2 cellular contexts compared by ENCODE assay signal in the genomic region with DNA sequence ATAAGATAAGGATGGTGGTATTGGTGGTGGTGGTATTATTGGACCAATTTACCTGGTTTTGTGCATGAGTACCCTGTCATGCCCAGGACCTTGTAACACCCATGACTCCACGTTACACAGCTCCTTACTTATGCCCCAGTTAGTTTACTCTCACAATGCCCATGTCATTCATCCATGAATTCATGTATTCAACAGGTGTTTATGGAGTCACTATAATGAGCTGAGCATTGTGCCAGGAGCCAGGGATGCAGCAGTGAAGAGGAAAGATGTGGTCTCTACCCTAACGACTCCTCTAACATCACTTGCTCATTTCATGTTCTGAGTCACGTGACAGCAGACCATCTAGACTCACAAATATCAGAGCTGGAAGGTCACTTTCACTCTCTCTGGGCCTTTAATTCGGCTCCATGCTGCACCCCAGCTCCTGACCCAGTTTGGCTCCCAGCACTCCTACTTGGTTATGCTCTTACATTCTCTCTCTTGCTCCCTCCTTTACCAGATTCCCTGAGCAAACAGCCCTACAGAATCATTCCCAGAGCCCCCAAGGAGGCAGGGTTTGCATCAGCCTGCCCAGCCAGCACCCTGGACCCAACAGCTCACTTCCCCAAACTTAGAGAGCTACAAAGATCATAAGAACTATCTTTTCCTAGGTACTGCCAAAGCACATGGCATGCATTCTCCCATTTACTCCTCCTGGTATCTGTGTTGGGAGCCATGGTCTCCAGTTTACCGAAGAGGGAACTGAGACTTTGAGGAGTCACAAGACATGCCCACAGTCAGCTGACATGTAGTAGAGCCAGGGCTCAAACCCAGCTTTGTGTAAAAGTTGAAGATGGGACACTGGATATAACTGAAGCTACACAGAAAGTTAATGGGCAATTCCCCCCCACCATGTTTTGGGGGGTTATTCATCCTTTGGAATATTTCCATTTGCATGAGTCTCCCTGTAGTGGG.
TF ChIP-seq lines count a peak whose summit lies in the region.

No MANE protein-coding gene starts in this region.

TF ChIP-seq in HEK293, 187 proteins besides CTCF, POLR2A, EP300 and RAD21 (continued from another document):
- no peak for TF ChIP-seq ZNF132 (tag by site-specific recombination; IDR thresholded peaks at IDR 0.05; ENCODE audit: borderline replicate concordance)

TF ChIP-seq in H1, 55 proteins besides CTCF, POLR2A, EP300 and RAD21 (continued from another document):
- no peak for TF ChIP-seq CBX5 (IDR thresholded peaks at IDR 0.05; ENCODE audit: low read depth, low read length)
- no peak for TF ChIP-seq CTBP2 (IDR thresholded peaks at IDR 0.05; ENCODE audit: borderline replicate concordance, insufficient read depth, insufficient read length, low read length)
- no peak for TF ChIP-seq KDM1A (IDR thresholded peaks at IDR 0.05; ENCODE audit: borderline replicate concordance, low read length)
- no peak for TF ChIP-seq GTF2F1 (IDR thresholded peaks at IDR 0.05; ENCODE audit: borderline replicate concordance, low read depth, low read length)
- no peak for TF ChIP-seq JUN (IDR thresholded peaks at IDR 0.05; ENCODE audit: low read depth, low read length)
